In the genomic region with DNA sequence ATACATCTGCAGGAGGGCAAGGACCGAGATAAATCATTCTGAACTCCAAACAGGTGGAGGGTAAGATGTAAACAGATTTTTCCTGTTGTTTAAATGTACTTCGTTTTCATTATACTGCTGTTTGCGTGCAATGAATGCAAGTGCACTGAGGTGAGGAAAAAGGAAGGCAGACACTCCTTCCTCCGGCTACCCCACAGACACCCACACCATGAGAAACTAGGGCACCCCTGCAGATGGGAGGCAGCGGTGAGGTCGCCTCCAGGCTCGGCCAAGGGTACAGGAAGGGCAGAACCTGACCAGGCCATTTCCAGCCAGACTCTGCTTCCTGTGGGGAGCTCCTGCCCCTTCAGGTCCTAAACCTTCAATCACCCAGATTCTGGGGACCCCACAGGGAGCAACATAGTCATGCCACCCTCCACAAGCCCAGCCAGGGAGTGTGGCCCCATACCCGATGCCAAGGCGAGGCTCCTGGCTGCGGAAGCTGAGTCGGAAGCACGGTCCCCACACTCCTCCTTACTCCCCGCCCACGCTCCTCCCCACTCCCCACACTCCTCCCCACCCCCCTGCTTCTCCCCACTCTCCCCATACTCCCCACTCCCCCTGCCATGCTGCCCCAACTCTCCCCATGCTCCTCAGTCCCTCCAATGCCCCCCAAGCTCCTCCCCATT, we compare ENCODE assay signal across 8 cellular contexts. TPM values are rescaled to one million over a fixed set of nuclear protein-coding genes. Genes with fewer than 3 reads are reported as not detected.
DNase-seq lines count a peak whose midpoint lies in the region; ATAC-seq and TF ChIP-seq lines count a peak whose summit lies in the region.

No MANE protein-coding gene starts in this region.

- H3K27me3 ChIP-seq in right atrium auricular region: no peaks in the 10 kb centered on the region

- no peaks in the 10 kb centered on the region for H3K36me3 ChIP-seq in right atrium auricular region

- H3K27ac ChIP-seq in right atrium auricular region: no peak overlapping the region
- H3K27ac ChIP-seq in temporal lobe (ENCODE audit: low read depth, low read length): peak overlapping the region; percentile 44

- no peak overlapping the region for H3K4me3 ChIP-seq in right atrium auricular region

- DNase-seq in Right ventricle myocardium superior: peak; percentile 40
- no peak for DNase-seq in right atrium auricular region (ENCODE audit: low spot score)
- peak; percentile 18 to 38 for DNase-seq in activated CD4-positive, alpha-beta T cell treated with anti-CD3 and anti-CD28 coated beads for 4 hours
- peak; percentile 73 for DNase-seq in germinal center (ENCODE audit: low spot score)
- no peak for DNase-seq in NCI-H524 (lab: John Stamatoyannopoulos, UW)

- ATAC-seq in Right ventricle myocardium superior (ENCODE audit: poor library complexity) (no peak), HG02763 (IDR thresholded peaks at IDR 0.05; ENCODE audit: unreplicated experiment) (no peak), HG03469 (IDR thresholded peaks at IDR 0.05; ENCODE audit: unreplicated experiment) (no peak)

- TF ChIP-seq CTCF in right atrium auricular region (IDR thresholded peaks at IDR 0.05): no peak

- peaks cover 0 to 48% of the 10 kb centered on the region in 2 donors for H3K4me1 ChIP-seq in right atrium auricular region

- intact Hi-C loops in Right ventricle myocardium superior (cut with DNase I): no loop called here

- no peaks in the 10 kb centered on the region for H3K9me3 ChIP-seq in right atrium auricular region

RNA-seq across cellular contexts. Expression of a gene that starts 37.1 kb away (rescaled TPM):
- total RNA-seq in Right ventricle myocardium superior: 4.9 TPM
- total RNA-seq in right atrium auricular region: 1 to 10 TPM; 3.4 to 6.0 TPM
- 39.1 TPM for total RNA-seq in temporal lobe

Comparison
In these comparisons a context has a peak if more than half of its experiments do, and no peak if none do; other contexts are left out.
1. DNase-seq: peak in Right ventricle myocardium superior (single experiment), activated CD4-positive, alpha-beta T cell treated with anti-CD3 and anti-CD28 coated beads for 4 hours (2 of 2) and germinal center (single experiment); none in right atrium auricular region (single experiment) and NCI-H524 (0 of 2).